ENCODE assay signal across 26 cellular contexts in genomic region chrX:112450810-112451209, GRCh38.
"Had no signal": no experiment of that assay in that cellular context is flagged by ENCODE, and none has a peak within 500 bp of the region (broad histone marks: within the 10 kb centered on the region; RNA-seq: fewer than 3 reads in every experiment).

No MANE protein-coding gene starts in this region.

- H3K4me1 Mint-ChIP-seq: naive B cell had no signal

- DNase-seq: cortex of kidney; effector CD8-positive, alpha-beta T cell; effector memory CD8-positive, alpha-beta T cell; endodermal cell; erythroblast; esophagus squamous epithelium; foreskin fibroblast; foreskin melanocyte; gastrocnemius medialis; glutamatergic neuron; head of caudate nucleus; heart right ventricle; hippocampal formation; left cardiac atrium; left lung; left ventricle myocardium superior; lower lobe of right lung; mesenchymal stem cell; mucosa of descending colon; naive B cell had no signal

- H3K4me3 ChIP-seq: esophagus squamous epithelium, gastrocnemius medialis, heart right ventricle, left lung, lower lobe of right lung, mucosa of descending colon had no signal

- H3K27me3 Mint-ChIP-seq: dendritic cell treated with granulocyte-macrophage colony-stimulating factor and Interleukin-4, amounts not matched to agents 40 ng/mL and 50 ng/mL, for 4 days; effector memory CD8-positive, alpha-beta T cell; naive B cell had no signal

- H3K36me3 Mint-ChIP-seq: mesothelial cell of epicardium, naive B cell had no signal

- H3K27ac Mint-ChIP-seq: dendritic cell treated with granulocyte-macrophage colony-stimulating factor and Interleukin-4, amounts not matched to agents 40 ng/mL and 50 ng/mL, for 4 days; effector memory CD8-positive, alpha-beta T cell; endodermal cell; mesothelial cell of epicardium; naive B cell had no signal

- FAIRE-seq: colon, endometrium, islet of Langerhans, keratinocyte had no signal

- H3K4me3 Mint-ChIP-seq: dendritic cell treated with granulocyte-macrophage colony-stimulating factor and Interleukin-4, amounts not matched to agents 40 ng/mL and 50 ng/mL, for 4 days; effector memory CD8-positive, alpha-beta T cell; endodermal cell; mesothelial cell of epicardium; naive B cell had no signal

- H3K9me3 Mint-ChIP-seq: dendritic cell treated with granulocyte-macrophage colony-stimulating factor and Interleukin-4, amounts not matched to agents 40 ng/mL and 50 ng/mL, for 4 days; endodermal cell had no signal
